Comparison of ENCODE assay signal across 12 cellular contexts in genomic region chr2:103138123-103138886, GRCh38.
DNase-seq lines count a peak whose midpoint lies in the region; ATAC-seq and TF ChIP-seq lines count a peak whose summit lies in the region.
"Had no signal": no experiment of that assay in that cellular context is flagged by ENCODE, and none has a peak within 500 bp of the region (broad histone marks: within the 10 kb centered on the region; RNA-seq: fewer than 3 reads in every experiment).

No MANE protein-coding gene starts in this region.

- H3K4me2 ChIP-seq in MM.1S (ENCODE audit: low read depth, low read length), result no peak overlapping the region
- H3K4me2 ChIP-seq: BLaER1 had no signal

- H3K27me3 ChIP-seq in MM.1S (replicated peaks; ENCODE audit: insufficient read depth, low read length), result no peaks in the 10 kb centered on the region
- H3K27me3 ChIP-seq in MG63, result no peaks in the 10 kb centered on the region
- H3K27me3 ChIP-seq: BLaER1, pancreas had no signal

- no peak for TF ChIP-seq CTCF in MM.1S (IDR thresholded peaks at IDR 0.05; ENCODE audit: low read length)

- no peak overlapping the region for H3K4me3 ChIP-seq in MM.1S (ENCODE audit: low read length)
- no peak overlapping the region for H3K4me3 ChIP-seq in MG63
- H3K4me3 ChIP-seq: BLaER1, pancreas had no signal

- H3K9me2 ChIP-seq in MM.1S (replicated peaks; ENCODE audit: insufficient read depth, low read length), result no peaks in the 10 kb centered on the region

- H3K79me2 ChIP-seq in MM.1S (ENCODE audit: low read length), result no peaks in the 10 kb centered on the region

- H3K36me3 ChIP-seq in MM.1S (replicated peaks; ENCODE audit: insufficient read depth, low read length) (no peaks in the 10 kb centered on the region), MG63 (no peaks in the 10 kb centered on the region)
- H3K36me3 ChIP-seq: BLaER1, pancreas had no signal

- peak; percentile 56 for ATAC-seq in GM18499 (IDR thresholded peaks at IDR 0.05; ENCODE audit: insufficient read depth, unreplicated experiment)
- peak; percentile 80 for ATAC-seq in GM19452 (IDR thresholded peaks at IDR 0.05; ENCODE audit: unreplicated experiment)
- peak; percentile 54 for ATAC-seq in HG02884 (IDR thresholded peaks at IDR 0.05; ENCODE audit: unreplicated experiment)
- ATAC-seq: pancreas had no signal

- H3K9me3 ChIP-seq in MM.1S (replicated peaks; ENCODE audit: insufficient read depth, low read length) (no peaks in the 10 kb centered on the region), MG63 (no peaks in the 10 kb centered on the region)
- H3K9me3 ChIP-seq: pancreas had no signal

- peak; percentile 21 for DNase-seq in MM.1S
- DNase-seq in NCI-H2196 treated with DMSO at 0.1 percent for 48 hours (lab: John Stamatoyannopoulos, UW; ENCODE audit: unreplicated experiment), result no peak
- no peak for DNase-seq in AG08396 (ENCODE audit: low spot score)
- DNase-seq in MG63, result no peak
- no peak for DNase-seq in AG08395 (ENCODE audit: low spot score)
- DNase-seq: activated CD4-positive, alpha-beta memory T cell treated with anti-CD3 and anti-CD28 coated beads for 36 hours; activated naive CD4-positive, alpha-beta T cell treated with anti-CD3 and anti-CD28 coated beads, Interleukin-2, amount 50 U/mL, for 16 hours; pancreas had no signal

- no peaks in the 10 kb centered on the region for H3F3A ChIP-seq in MM.1S (ENCODE audit: insufficient read depth, low read length)

- no peak overlapping the region for H2AFZ ChIP-seq in MM.1S (ENCODE audit: low read length)

- no peaks in the 10 kb centered on the region for H4K20me1 ChIP-seq in MM.1S (ENCODE audit: insufficient read depth, low read length)
- H4K20me1 ChIP-seq: BLaER1 had no signal

- H3K27ac ChIP-seq in MM.1S (ENCODE audit: low read length), result no peak overlapping the region
- H3K27ac ChIP-seq: BLaER1, pancreas had no signal

- no peak overlapping the region for H3K9ac ChIP-seq in MM.1S (ENCODE audit: low read length)
- H3K9ac ChIP-seq: BLaER1 had no signal

- 0 out of 2 replicates have a peak, but pooled peaks cover 6% of the 10 kb centered on the region for H3K4me1 ChIP-seq in MM.1S (ENCODE audit: low read length)
- H3K4me1 ChIP-seq: BLaER1, pancreas had no signal
